In the genomic region with DNA sequence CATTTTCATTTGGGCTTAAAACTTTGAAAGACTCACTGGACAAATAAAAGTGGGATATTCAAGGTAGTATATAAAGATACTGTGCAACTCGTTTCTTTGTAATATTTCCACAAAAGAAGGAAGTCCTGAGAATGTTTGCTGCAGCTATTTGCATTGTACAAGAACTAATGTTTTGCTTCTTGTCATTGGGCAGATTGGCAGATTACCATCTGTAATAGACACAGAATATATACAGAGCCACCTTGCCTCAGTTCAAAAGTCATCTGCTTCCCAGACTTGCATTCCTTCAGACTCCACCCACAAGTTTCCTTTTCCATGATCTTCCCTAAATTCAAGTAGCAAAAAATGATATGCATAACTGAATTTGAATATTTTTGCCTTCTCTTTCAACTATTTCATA, we compare ENCODE assay signal across 15 cellular contexts.
DNase-seq lines count a peak whose midpoint lies in the region.
"Had no signal": no experiment of that assay in that cellular context is flagged by ENCODE, and none has a peak within 500 bp of the region (broad histone marks: within the 10 kb centered on the region; RNA-seq: fewer than 3 reads in every experiment).

No MANE protein-coding gene starts in this region.

- no peak overlapping the region for H4K8ac ChIP-seq in neuronal stem cell (ENCODE audit: low read depth, low read length)

- no peak overlapping the region for H3K4me2 ChIP-seq in neuronal stem cell (ENCODE audit: insufficient read depth, low read length, poor library complexity, severe bottlenecking)
- H3K4me2 ChIP-seq: BLaER1, GM23338 had no signal

- H3K23ac ChIP-seq in neuronal stem cell (ENCODE audit: low read depth, low read length, poor library complexity): no peak overlapping the region

- DNase-seq in SIG-M5 treated with dmso at 0.1 percent for 504 hours (lab: John Stamatoyannopoulos, UW; ENCODE audit: unreplicated experiment) (peak; percentile 6), SIG-M5 (lab: John Stamatoyannopoulos, UW) (no peak), dermis blood vessel endothelial cell (peak; percentile 22), neuronal stem cell (ENCODE audit: low spot score) (no peak), DMS 273 treated with DMSO at 0.1 percent for 48 hours (lab: John Stamatoyannopoulos, UW) (no peak), DMS53 (lab: John Stamatoyannopoulos, UW) (no peak), NCI-H2029 (lab: John Stamatoyannopoulos, UW) (no peak)
- DNase-seq: 8988T; Calu3; CD4-positive, alpha-beta memory T cell; HCEC 1CT; IMR-90 had no signal

- no peak overlapping the region for H3K14ac ChIP-seq in neuronal stem cell (ENCODE audit: low read length)

- no peak overlapping the region for H4K91ac ChIP-seq in neuronal stem cell (ENCODE audit: low read depth, low read length, poor library complexity)

- no peaks in the 10 kb centered on the region for H3K4me1 ChIP-seq in neuronal stem cell (ENCODE audit: control insufficient read depth in 2 of 2, insufficient read depth in 1 of 2, low read depth in 1 of 2, low read length in 2 of 2)
- H3K4me1 ChIP-seq: BLaER1 had no signal

- no peaks in the 10 kb centered on the region for H3K79me1 ChIP-seq in neuronal stem cell (ENCODE audit: low read depth, low read length)

- H2BK5ac ChIP-seq in neuronal stem cell (ENCODE audit: low read length): no peak overlapping the region

- H2AK5ac ChIP-seq in neuronal stem cell (ENCODE audit: low read depth, low read length): no peak overlapping the region

- no peak overlapping the region for H3K18ac ChIP-seq in neuronal stem cell (ENCODE audit: low read length)

- H2BK15ac ChIP-seq in neuronal stem cell (ENCODE audit: low read length): no peak overlapping the region

- peak overlapping the region; percentile 15 for H2AFZ ChIP-seq in neuronal stem cell (ENCODE audit: low read length)

- H3K36me3 ChIP-seq in neuronal stem cell (replicated peaks in 1 of 2; ENCODE audit: control insufficient read depth in 2 of 2, insufficient read depth in 2 of 2, low read length in 2 of 2): no peaks in the 10 kb centered on the region
- H3K36me3 ChIP-seq: BLaER1 had no signal

- no peak overlapping the region for H3K4me3 ChIP-seq in neuronal stem cell (ENCODE audit: low read length in 2 of 2)
- H3K4me3 ChIP-seq: BLaER1, GM23338 had no signal

- no peak overlapping the region for H3K4ac ChIP-seq in neuronal stem cell (ENCODE audit: low read length)

- H2BK120ac ChIP-seq in neuronal stem cell (ENCODE audit: low read depth, low read length): no peak overlapping the region

- peaks cover 2 to 3% of the 10 kb centered on the region in 2 donors for H3K9me3 ChIP-seq in neuronal stem cell (replicated peaks in 1 of 2; ENCODE audit: control insufficient read depth in 2 of 2, insufficient read depth in 1 of 2, low read depth in 1 of 2, low read length in 2 of 2)
- H3K9me3 ChIP-seq: BLaER1 had no signal

- no CpG with 5 or more reads among the region's 1 CpG for WGBS in neuronal stem cell (ENCODE audit: extremely low coverage in 2 of 2, insufficient read length in 2 of 2, insufficient replicate concordance in 1 of 2), 2 donors

- no peaks in the 10 kb centered on the region for H3K27me3 ChIP-seq in neuronal stem cell (ENCODE audit: control insufficient read depth in 3 of 3, insufficient read depth in 3 of 3, low read depth in 1 of 3, low read length in 3 of 3)
- H3K27me3 ChIP-seq: BLaER1 had no signal

- H3K9ac ChIP-seq in neuronal stem cell (ENCODE audit: low read depth, low read length, poor library complexity): no peak overlapping the region
- H3K9ac ChIP-seq: BLaER1 had no signal

- H3K27ac ChIP-seq in neuronal stem cell (replicated peaks; ENCODE audit: low read length): no peak overlapping the region
- H3K27ac ChIP-seq: BLaER1, HL-60 had no signal

- no peak overlapping the region for H2BK12ac ChIP-seq in neuronal stem cell (ENCODE audit: low read length)

Comparison
In these comparisons a context has a peak if more than half of its experiments do, and no peak if none do; other contexts are left out.
1. DNase-seq: peak in SIG-M5 treated with dmso at 0.1 percent for 504 hours (single experiment) and dermis blood vessel endothelial cell (single experiment); none in SIG-M5 (single experiment), neuronal stem cell (single experiment), DMS 273 treated with DMSO at 0.1 percent for 48 hours (single experiment), DMS53 (single experiment) and NCI-H2029 (single experiment).